Comparison of ENCODE assay signal across 8 cellular contexts in genomic region chr10:29681700-29682444, GRCh38. TPM values are rescaled to one million over a fixed set of nuclear protein-coding genes. Genes with fewer than 3 reads are reported as not detected.
DNase-seq lines count a peak whose midpoint lies in the region; ATAC-seq and TF ChIP-seq lines count a peak whose summit lies in the region.

No MANE protein-coding gene starts in this region.

- no peak overlapping the region for H3K4me3 Mint-ChIP-seq in activated CD4-positive, alpha-beta T cell treated with anti-CD3 and anti-CD28 coated beads for 36 hours
- no peak overlapping the region for H3K4me3 Mint-ChIP-seq in stimulated activated memory B cell treated with anti-CD40 and anti-IgM and Interleukin-4, amounts not matched to agents 10 μg/mL and 1 μg/mL and 100 μg/mL, for 72 hours

- peaks cover 21% of the 10 kb centered on the region for H3K9me3 Mint-ChIP-seq in activated CD4-positive, alpha-beta T cell treated with anti-CD3 and anti-CD28 coated beads for 36 hours (ENCODE audit: low read depth)
- H3K9me3 Mint-ChIP-seq in stimulated activated memory B cell treated with anti-CD40 and anti-IgM and Interleukin-4, amounts not matched to agents 10 μg/mL and 1 μg/mL and 100 μg/mL, for 72 hours = peaks cover 2% of the 10 kb centered on the region

- 66 to 73% methylated on average over 6 to 7 of the region's 9 CpGs for WGBS in gastroesophageal sphincter (ENCODE audit: low coverage in 1 of 2), 2 donors

- peaks cover 0 to 88% of the 10 kb centered on the region in 2 donors for H3K36me3 ChIP-seq in gastroesophageal sphincter

- CTCF ChIA-PET in activated CD4-positive, alpha-beta T cell treated with anti-CD3 and anti-CD28 coated beads for 36 hours (lab: Charles Lee) = interaction anchor here (0.6 to 1.2 kb wide), 2 partner anchors 53 to 54 kb away, joined by 4 read pairs; no protein-coding TSS in a partner anchor

- POLR2A ChIA-PET in activated CD4-positive, alpha-beta T cell treated with anti-CD3 and anti-CD28 coated beads for 36 hours (lab: Charles Lee) = no interaction called here

- DNase-seq in HL-60 (ENCODE audit: low read depth in 1 of 2, low spot score in 1 of 2) (peak; percentile 94 to 98), SW480 (ENCODE audit: low spot score) (no peak), foreskin fibroblast (no peak)
- peak; percentile 62 for DNase-seq in activated CD4-positive, alpha-beta T cell treated with anti-CD3 and anti-CD28 coated beads for 36 hours

- H3K27ac Mint-ChIP-seq in activated CD4-positive, alpha-beta T cell treated with anti-CD3 and anti-CD28 coated beads for 36 hours = peak overlapping the region; percentile 78
- H3K27ac Mint-ChIP-seq in stimulated activated memory B cell treated with anti-CD40 and anti-IgM and Interleukin-4, amounts not matched to agents 10 μg/mL and 1 μg/mL and 100 μg/mL, for 72 hours = peak overlapping the region; percentile 12

- ATAC-seq in activated CD4-positive, alpha-beta T cell treated with anti-CD3 and anti-CD28 coated beads for 36 hours = peak; percentile 98
- peak; percentile 48 for ATAC-seq in gastroesophageal sphincter
- ATAC-seq in stimulated activated memory B cell treated with anti-CD40 and anti-IgM and Interleukin-4, amounts not matched to agents 10 μg/mL and 1 μg/mL and 100 μg/mL, for 72 hours = peak; percentile 85
- no peak for ATAC-seq in HG03025 (IDR thresholded peaks at IDR 0.05; ENCODE audit: low FRiP score, unreplicated experiment)
- no peak for ATAC-seq in GM18517 (IDR thresholded peaks at IDR 0.05; ENCODE audit: unreplicated experiment)

- no peaks in the 10 kb centered on the region for H3K27me3 ChIP-seq in HL-60 (ENCODE audit: insufficient read depth, poor library complexity, severe bottlenecking)
- H3K27me3 ChIP-seq in gastroesophageal sphincter = no peaks in the 10 kb centered on the region

- no peaks in the 10 kb centered on the region for H3K9me3 ChIP-seq in gastroesophageal sphincter

- H3K4me1 Mint-ChIP-seq in activated CD4-positive, alpha-beta T cell treated with anti-CD3 and anti-CD28 coated beads for 36 hours = peaks cover 74% of the 10 kb centered on the region
- H3K4me1 Mint-ChIP-seq in stimulated activated memory B cell treated with anti-CD40 and anti-IgM and Interleukin-4, amounts not matched to agents 10 μg/mL and 1 μg/mL and 100 μg/mL, for 72 hours = peaks cover 20% of the 10 kb centered on the region

- no peaks in the 10 kb centered on the region for H3K27me3 Mint-ChIP-seq in activated CD4-positive, alpha-beta T cell treated with anti-CD3 and anti-CD28 coated beads for 36 hours
- H3K27me3 Mint-ChIP-seq in stimulated activated memory B cell treated with anti-CD40 and anti-IgM and Interleukin-4, amounts not matched to agents 10 μg/mL and 1 μg/mL and 100 μg/mL, for 72 hours = no peaks in the 10 kb centered on the region

- intact Hi-C loops in activated CD4-positive, alpha-beta T cell treated with anti-CD3 and anti-CD28 coated beads for 36 hours (cut with DNase I, micrococcal nuclease) = no loop called here

- no peak for TF ChIP-seq POLR2A in gastroesophageal sphincter (IDR thresholded peaks at IDR 0.05)

- TF ChIP-seq CTCF in HL-60 (IDR thresholded peaks at IDR 0.05; ENCODE audit: insufficient read depth, low read length) = no peak
- no peak for TF ChIP-seq CTCF in gastroesophageal sphincter (IDR thresholded peaks at IDR 0.05)
- TF ChIP-seq CTCF in foreskin fibroblast (IDR thresholded peaks at IDR 0.05; ENCODE audit: low read depth, low read length) = no peak

- peaks cover 0 to 43% (median 7%) of the 10 kb centered on the region in 3 donors for H3K4me1 ChIP-seq in gastroesophageal sphincter

- H3K36me3 Mint-ChIP-seq in activated CD4-positive, alpha-beta T cell treated with anti-CD3 and anti-CD28 coated beads for 36 hours (ENCODE audit: low read depth) = peaks cover 46% of the 10 kb centered on the region
- no peaks in the 10 kb centered on the region for H3K36me3 Mint-ChIP-seq in stimulated activated memory B cell treated with anti-CD40 and anti-IgM and Interleukin-4, amounts not matched to agents 10 μg/mL and 1 μg/mL and 100 μg/mL, for 72 hours

- peak overlapping the region; percentile 71 for H3K27ac ChIP-seq in HL-60 (replicated peaks)
- peak overlapping the region in 3 of 4 donors; percentile 7 to 37 (median 34) for H3K27ac ChIP-seq in gastroesophageal sphincter

- TF ChIP-seq EP300 in gastroesophageal sphincter (IDR thresholded peaks at IDR 0.05) = no peak

- H3K4me3 ChIP-seq in HL-60 (replicated peaks; ENCODE audit: insufficient read depth, low read length) (no peak overlapping the region), gastroesophageal sphincter (no peak overlapping the region), foreskin fibroblast (ENCODE audit: low read depth in 1 of 2, low read length in 2 of 2) (no peak overlapping the region)

RNA-seq across cellular contexts. Expression of gene SVIL, which starts 47.1 kb away (rescaled TPM):
- 10 to 100 TPM; 12.5 to 17.0 TPM for total RNA-seq in activated CD4-positive, alpha-beta T cell treated with anti-CD3 and anti-CD28 coated beads for 36 hours
- 1,000 to 10,000 TPM in 2 of 4 donors, 100 to 1,000 TPM in 2; 585 to 1,262 (median 942) TPM for total RNA-seq in gastroesophageal sphincter

Comparison
In these comparisons a context has a peak if more than half of its experiments do, and no peak if none do; other contexts are left out.
1. DNase-seq: peak in HL-60 (2 of 2) and activated CD4-positive, alpha-beta T cell treated with anti-CD3 and anti-CD28 coated beads for 36 hours (single experiment); none in SW480 (single experiment) and foreskin fibroblast (0 of 2).
2. ATAC-seq: peak in activated CD4-positive, alpha-beta T cell treated with anti-CD3 and anti-CD28 coated beads for 36 hours (single experiment), gastroesophageal sphincter (single experiment) and stimulated activated memory B cell treated with anti-CD40 and anti-IgM and Interleukin-4, amounts not matched to agents 10 μg/mL and 1 μg/mL and 100 μg/mL, for 72 hours (single experiment); none in HG03025 (single experiment) and GM18517 (single experiment).
3. RNA of gene SVIL, which starts 47.1 kb away (total RNA-seq): 585 to 1,262 TPM in gastroesophageal sphincter; 12.5 to 17.0 TPM in activated CD4-positive, alpha-beta T cell treated with anti-CD3 and anti-CD28 coated beads for 36 hours; every median in the first group is over 10 times any median in the second.